In genomic region chrX:63934160-63934559, GRCh38 we compare ENCODE assay signal across 1 cellular context.
TF ChIP-seq lines count a peak whose summit lies in the region.

No MANE protein-coding gene starts in this region.

TF ChIP-seq in WTC11, 78 proteins besides CTCF, POLR2A, EP300 and RAD21 (continued from another document):
- TF ChIP-seq USF1 (CRISPR knock-in tag; IDR thresholded peaks at IDR 0.05) (no peak), RORB (CRISPR knock-in tag; IDR thresholded peaks at IDR 0.05) (no peak), HMGXB4 (CRISPR knock-in tag; IDR thresholded peaks at IDR 0.05) (no peak)
